In the genomic region with DNA sequence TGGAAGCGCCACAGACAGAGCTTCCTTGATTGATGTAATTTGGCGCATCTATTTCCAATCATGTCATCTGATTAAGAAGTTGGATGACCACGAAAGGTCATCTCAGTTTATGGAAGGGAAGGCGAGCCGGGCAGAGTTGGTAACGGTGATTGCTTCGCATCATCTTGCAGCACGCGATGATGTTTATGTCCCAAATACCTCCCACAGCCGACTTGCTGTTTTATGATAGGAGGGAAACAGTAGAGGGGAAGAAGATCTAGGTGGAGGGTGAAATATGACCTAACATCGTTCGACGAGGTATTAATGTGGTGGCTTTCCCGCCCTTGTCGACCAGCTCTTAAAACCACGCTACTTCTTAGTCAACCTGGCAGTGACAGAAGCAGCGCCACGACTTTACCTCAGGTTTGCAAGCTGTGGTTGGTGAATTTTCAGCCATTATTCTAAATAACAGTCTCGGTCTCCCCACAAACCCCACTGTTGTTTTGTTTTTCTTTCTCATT, we compare ENCODE assay signal across 8 cellular contexts. TPM values are rescaled to one million over a fixed set of nuclear protein-coding genes. Genes with fewer than 3 reads are reported as not detected.
DNase-seq lines count a peak whose midpoint lies in the region; ATAC-seq and TF ChIP-seq lines count a peak whose summit lies in the region.

No MANE protein-coding gene starts in this region.

- H3K9me3 ChIP-seq in SK-N-MC (ENCODE audit: low read depth, low read length) (no peaks in the 10 kb centered on the region), ovary (no peaks in the 10 kb centered on the region)

- no peaks in the 10 kb centered on the region for H3K4me1 ChIP-seq in ovary (ENCODE audit: insufficient read depth)

- H3K27ac ChIP-seq in SK-N-MC (no peak overlapping the region), dorsolateral prefrontal cortex (peak overlapping the region; percentile 65 to 98 (median 92)), ovary (peak overlapping the region; percentile 50 to 77)

- no peak overlapping the region for H3K9ac ChIP-seq in SK-N-MC (ENCODE audit: insufficient read length)

- intact Hi-C loops in dorsolateral prefrontal cortex (cut with DNase I) (loop anchor here in 1 of 2 donors (10.0 kb wide), 1 partner anchor 440 kb away; no protein-coding TSS in a partner anchor), ovary (cut with DNase I) (loop anchor here (5.0 to 10.0 kb wide), 4 partner anchors 260 to 440 kb away; no protein-coding TSS in a partner anchor)

- H3K27me3 ChIP-seq in dorsolateral prefrontal cortex, result no peaks in the 10 kb centered on the region
- H3K27me3 ChIP-seq in ovary, result no peaks in the 10 kb centered on the region

- DNase-seq in GM12865 (ENCODE audit: low read depth) (peak; percentile 65), SK-N-MC (ENCODE audit: low read depth, low spot score) (no peak), dorsolateral prefrontal cortex (no peak), ovary (no peak), foreskin melanocyte (no peak), SIG-M5 treated with dmso at 0.1 percent for 504 hours (lab: John Stamatoyannopoulos, UW; ENCODE audit: unreplicated experiment) (no peak)
- no peak for DNase-seq in central memory CD4-positive, alpha-beta T cell

- H3K4me3 ChIP-seq in GM12865 (ENCODE audit: low read depth, low read length) (peak overlapping the region; percentile 68), SK-N-MC (peak overlapping the region; percentile 80), dorsolateral prefrontal cortex (peak overlapping the region; percentile 33 to 97 (median 75)), ovary (no peak overlapping the region)

- 76 to 81% (median 78%) methylated on average over 19 of the region's 19 CpGs for WGBS in ovary, 3 donors

- no peak for TF ChIP-seq POLR2A in ovary (IDR thresholded peaks at IDR 0.05)

- H3K36me3 ChIP-seq in SK-N-MC (ENCODE audit: insufficient read depth, low read length) (no peaks in the 10 kb centered on the region), ovary (no peaks in the 10 kb centered on the region)

- TF ChIP-seq EP300 in ovary (IDR thresholded peaks at IDR 0.05), result no peak

- no peak for TF ChIP-seq CTCF in GM12865 (IDR thresholded peaks at IDR 0.05; ENCODE audit: insufficient read depth, low read depth, low read length, missing control alignments)
- no peak for TF ChIP-seq CTCF in dorsolateral prefrontal cortex (IDR thresholded peaks at IDR 0.05 in 54 of 56, conservative IDR thresholded peaks at IDR 0.05 in 2 of 56; ENCODE audit: low read depth in 1 of 56, partially characterized antibody in 56 of 56)
- TF ChIP-seq CTCF in ovary (IDR thresholded peaks at IDR 0.05), result no peak

- no peak for ATAC-seq in GM21447 (IDR thresholded peaks at IDR 0.05; ENCODE audit: unreplicated experiment)

RNA-seq across cellular contexts. Expression of a gene that starts 0.8 kb away (rescaled TPM):
- 100 to 1,000 TPM; 127 to 286 (median 201) TPM for total RNA-seq in dorsolateral prefrontal cortex
- 10 to 100 TPM in 6 of 7 donors, 1 to 10 TPM in 1; 9.2 to 45.4 (median 20.4) TPM for total RNA-seq in ovary
- polyA plus RNA-seq in ovary, result 10 to 100 TPM in 1 of 2 donors, 1 to 10 TPM in 1; 3.5 to 14.7 TPM
